ENCODE assay signal across 21 cellular contexts in genomic region chr20:59448828-59449444, GRCh38.
"Had no signal": no experiment of that assay in that cellular context is flagged by ENCODE, and none has a peak within 500 bp of the region (broad histone marks: within the 10 kb centered on the region; RNA-seq: fewer than 3 reads in every experiment).

No MANE protein-coding gene starts in this region.

- H3K36me3 ChIP-seq: brain microvascular endothelial cell, left lung, ovary, prostate gland, spleen had no signal

- H3K27ac ChIP-seq: brain microvascular endothelial cell, foreskin keratinocyte, left lung, ovary, prostate gland, spleen had no signal

- FAIRE-seq: colon had no signal

- H3K9me3 Mint-ChIP-seq: activated CD4-positive, alpha-beta T cell treated with anti-CD3 and anti-CD28 coated beads, Interleukin-2, amount 10 ng/mL, durations not matched to agents 7 days and 5 days; activated CD8-positive, alpha-beta T cell treated with anti-CD3 and anti-CD28 coated beads for 36 hours; activated naive CD4-positive, alpha-beta T cell treated with anti-CD3 and anti-CD28 coated beads, Interleukin-2, amount 50 U/mL, for 24 hours; activated T-helper 1 cell treated with anti-CD3 and anti-CD28 coated beads, Interleukin-12 subunit alpha, Interleukin-12 subunit beta, Interleukin-2, Interleukin-4 antibody, amounts not matched to agents 30 ng/mL and 10 ng/mL and 1 ng/mL, durations not matched to agents 14 hours and 24 hours and 36 hours; mesothelial cell of epicardium had no signal

- H3K4me3 Mint-ChIP-seq: activated CD4-positive, alpha-beta T cell treated with anti-CD3 and anti-CD28 coated beads, Interleukin-2, amount 10 ng/mL, durations not matched to agents 7 days and 5 days; activated CD8-positive, alpha-beta memory T cell treated with anti-CD3 and anti-CD28 coated beads, Interleukin-2, amount 10 ng/mL, durations not matched to agents 7 days and 5 days; activated CD8-positive, alpha-beta T cell treated with anti-CD3 and anti-CD28 coated beads for 36 hours; activated naive CD4-positive, alpha-beta T cell treated with anti-CD3 and anti-CD28 coated beads, Interleukin-2, amount 50 U/mL, for 24 hours; activated T-helper 1 cell treated with anti-CD3 and anti-CD28 coated beads, Interleukin-12 subunit alpha, Interleukin-12 subunit beta, Interleukin-2, Interleukin-4 antibody, amounts not matched to agents 30 ng/mL and 10 ng/mL and 1 ng/mL, durations not matched to agents 14 hours and 24 hours and 36 hours; mesothelial cell of epicardium; naive thymus-derived CD8-positive, alpha-beta T cell had no signal

- H3K9me3 ChIP-seq: left lung, ovary, prostate gland, spleen had no signal

- H3K27ac Mint-ChIP-seq: activated CD4-positive, alpha-beta T cell treated with anti-CD3 and anti-CD28 coated beads, Interleukin-2, amount 10 ng/mL, durations not matched to agents 7 days and 5 days; activated CD8-positive, alpha-beta memory T cell treated with anti-CD3 and anti-CD28 coated beads, Interleukin-2, amount 10 ng/mL, durations not matched to agents 7 days and 5 days; activated CD8-positive, alpha-beta T cell treated with anti-CD3 and anti-CD28 coated beads for 36 hours; activated naive CD4-positive, alpha-beta T cell treated with anti-CD3 and anti-CD28 coated beads, Interleukin-2, amount 50 U/mL, for 24 hours; activated T-helper 1 cell treated with anti-CD3 and anti-CD28 coated beads, Interleukin-12 subunit alpha, Interleukin-12 subunit beta, Interleukin-2, Interleukin-4 antibody, amounts not matched to agents 30 ng/mL and 10 ng/mL and 1 ng/mL, durations not matched to agents 14 hours and 24 hours and 36 hours; mesothelial cell of epicardium had no signal

- H3K4me3 ChIP-seq: left lung, lung, ovary, prostate gland, spleen had no signal

- H3K27me3 ChIP-seq: brain microvascular endothelial cell, ovary had no signal

- H3K4me1 ChIP-seq: foreskin keratinocyte, left lung, prostate gland, spleen had no signal

- H3K36me3 Mint-ChIP-seq: activated CD8-positive, alpha-beta memory T cell treated with anti-CD3 and anti-CD28 coated beads, Interleukin-2, amount 10 ng/mL, durations not matched to agents 7 days and 5 days; activated naive CD4-positive, alpha-beta T cell treated with anti-CD3 and anti-CD28 coated beads, Interleukin-2, amount 50 U/mL, for 24 hours; mesothelial cell of epicardium; naive thymus-derived CD8-positive, alpha-beta T cell had no signal

- H3K4me1 Mint-ChIP-seq: activated CD4-positive, alpha-beta T cell treated with anti-CD3 and anti-CD28 coated beads, Interleukin-2, amount 10 ng/mL, durations not matched to agents 7 days and 5 days; activated CD8-positive, alpha-beta memory T cell treated with anti-CD3 and anti-CD28 coated beads, Interleukin-2, amount 10 ng/mL, durations not matched to agents 7 days and 5 days; activated naive CD4-positive, alpha-beta T cell treated with anti-CD3 and anti-CD28 coated beads, Interleukin-2, amount 50 U/mL, for 24 hours; naive thymus-derived CD8-positive, alpha-beta T cell had no signal

- DNase-seq: activated CD4-positive, alpha-beta T cell treated with anti-CD3 and anti-CD28 coated beads, Interleukin-2, amount 10 ng/mL, durations not matched to agents 7 days and 5 days; activated CD8-positive, alpha-beta memory T cell treated with anti-CD3 and anti-CD28 coated beads, Interleukin-2, amount 10 ng/mL, durations not matched to agents 7 days and 5 days; activated CD8-positive, alpha-beta T cell treated with anti-CD3 and anti-CD28 coated beads for 36 hours; activated gamma-delta T cell; aorta; brain microvascular endothelial cell; central memory CD4-positive, alpha-beta T cell; effector memory CD4-positive, alpha-beta T cell; foreskin keratinocyte; left lung; naive thymus-derived CD8-positive, alpha-beta T cell; ovary; spleen; stimulated activated CD4-positive, alpha-beta T cell treated with anti-CD3 and anti-CD28 coated beads, Interleukin-4, amount 100 ng/mL, for 1 hour; stimulated activated naive CD4-positive, alpha-beta T cell treated with Interleukin-2 at 50 U/mL for 16 hours had no signal
